9 cellular contexts compared by ENCODE assay signal in the genomic region with DNA sequence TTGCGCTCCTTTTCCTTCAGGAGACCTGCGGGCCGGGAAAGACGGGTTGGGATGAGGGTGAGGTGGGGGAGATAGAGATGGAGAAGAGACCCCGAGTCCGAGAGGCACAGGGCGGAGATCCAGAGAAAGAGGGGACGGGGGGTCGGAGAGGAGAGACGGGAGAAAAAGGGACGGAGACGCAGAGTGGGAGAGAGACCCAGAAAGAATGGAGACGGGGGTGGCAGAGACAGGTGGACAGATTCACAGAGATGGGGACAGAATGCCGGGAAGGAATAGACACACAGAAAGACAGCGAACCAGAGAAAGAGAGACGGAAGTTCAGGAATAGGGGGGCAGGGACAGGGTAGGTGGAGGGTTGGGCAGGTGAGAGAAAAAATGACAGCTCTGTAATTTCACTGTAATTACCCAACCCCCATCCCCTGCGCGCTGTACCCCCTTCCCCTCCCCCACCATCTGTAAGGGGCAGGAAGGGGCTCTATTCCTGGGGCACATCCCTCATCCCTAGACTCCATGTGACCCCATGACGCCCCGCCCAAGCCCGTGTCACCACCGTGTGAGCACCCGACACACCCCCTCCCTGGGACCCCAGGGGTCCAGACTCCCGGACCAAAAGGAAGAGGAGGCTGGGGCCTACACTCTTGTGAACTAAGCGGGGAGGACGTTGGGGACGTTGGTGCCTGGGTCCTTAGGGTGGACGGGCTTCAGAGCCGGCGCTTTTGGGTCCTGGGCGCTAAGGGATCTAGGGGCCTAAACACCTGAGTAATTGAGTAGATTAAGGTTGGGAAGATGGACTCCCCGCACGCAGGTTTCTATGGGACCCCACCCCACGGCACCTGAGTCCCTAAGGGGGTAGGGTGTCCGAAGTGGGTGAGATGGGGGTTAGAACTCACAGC. TPM values are rescaled to one million over a fixed set of nuclear protein-coding genes. Genes with fewer than 3 reads are reported as not detected.
DNase-seq lines count a peak whose midpoint lies in the region; ATAC-seq and TF ChIP-seq lines count a peak whose summit lies in the region.
"Had no signal": no experiment of that assay in that cellular context is flagged by ENCODE, and none has a peak within 500 bp of the region (broad histone marks: within the 10 kb centered on the region; RNA-seq: fewer than 3 reads in every experiment).

No MANE protein-coding gene starts in this region.

- H3K9me3 ChIP-seq in BE2C: no peaks in the 10 kb centered on the region
- no peaks in the 10 kb centered on the region for H3K9me3 ChIP-seq in iPS-18c (ENCODE audit: control insufficient read depth, insufficient read depth, low read length)

- no peak for ATAC-seq in stimulated activated naive B cell treated with anti-CD40 and anti-IgM and Interleukin-4, amounts not matched to agents 10 μg/mL and 1 μg/mL and 100 μg/mL, for 72 hours (replicated peaks)
- no peak for ATAC-seq in HG02981 (IDR thresholded peaks at IDR 0.05; ENCODE audit: unreplicated experiment)

- peak overlapping the region; percentile 65 for H3K4me3 ChIP-seq in BE2C (ENCODE audit: low read depth, low read length)
- H3K4me3 ChIP-seq in iPS-18c (ENCODE audit: insufficient read depth, low read depth, low read length): peak overlapping the region; percentile 85

- DNase-seq in BE2C: no peak
- DNase-seq in HFFc6: no peak
- DNase-seq in activated naive CD4-positive, alpha-beta T cell treated with anti-CD3 and anti-CD28 coated beads, Interleukin-2, amount 10 ng/mL, durations not matched to agents 7 days and 5 days: peak; percentile 64
- DNase-seq in stimulated activated naive B cell treated with anti-CD40 and anti-IgM and Interleukin-4, amounts not matched to agents 10 μg/mL and 1 μg/mL and 100 μg/mL, for 72 hours: no peak
- no peak for DNase-seq in dedifferentiated amniotic fluid mesenchymal stem cell (ENCODE audit: extremely low spot score)
- DNase-seq in kidney glomerular epithelial cell (lab: John Stamatoyannopoulos, UW): no peak

- no peaks in the 10 kb centered on the region for H3K36me3 ChIP-seq in BE2C

- CTCF ChIA-PET in activated naive CD4-positive, alpha-beta T cell treated with anti-CD3 and anti-CD28 coated beads, Interleukin-2, amount 10 ng/mL, durations not matched to agents 7 days and 5 days (lab: Charles Lee): no interaction called here

- no peaks in the 10 kb centered on the region for H3K27me3 ChIP-seq in BE2C

- H3K4me3 Mint-ChIP-seq in HFFc6: peak overlapping the region; percentile 91
- H3K4me3 Mint-ChIP-seq in activated naive CD4-positive, alpha-beta T cell treated with anti-CD3 and anti-CD28 coated beads, Interleukin-2, amount 10 ng/mL, durations not matched to agents 7 days and 5 days: peak overlapping the region; percentile 88
- H3K4me3 Mint-ChIP-seq in stimulated activated naive B cell treated with anti-CD40 and anti-IgM and Interleukin-4, amounts not matched to agents 10 μg/mL and 1 μg/mL and 100 μg/mL, for 72 hours: peak overlapping the region; percentile 88 to 92

- H3K27ac Mint-ChIP-seq in HFFc6: peak overlapping the region; percentile 43; the same call in 1 of the 2 replicates
- peak overlapping the region; percentile 96 for H3K27ac Mint-ChIP-seq in activated naive CD4-positive, alpha-beta T cell treated with anti-CD3 and anti-CD28 coated beads, Interleukin-2, amount 10 ng/mL, durations not matched to agents 7 days and 5 days
- H3K27ac Mint-ChIP-seq in stimulated activated naive B cell treated with anti-CD40 and anti-IgM and Interleukin-4, amounts not matched to agents 10 μg/mL and 1 μg/mL and 100 μg/mL, for 72 hours: peak overlapping the region; percentile 82

- no peak for TF ChIP-seq CTCF in BE2C (IDR thresholded peaks at IDR 0.05; ENCODE audit: low read depth, low read length)
- TF ChIP-seq CTCF in HFFc6 (IDR thresholded peaks at IDR 0.05): no peak

- H3K27me3 Mint-ChIP-seq in HFFc6 (ENCODE audit: insufficient read depth): peaks cover 14% of the 10 kb centered on the region; the same call in 1 of the 2 replicates
- H3K27me3 Mint-ChIP-seq in activated naive CD4-positive, alpha-beta T cell treated with anti-CD3 and anti-CD28 coated beads, Interleukin-2, amount 10 ng/mL, durations not matched to agents 7 days and 5 days: peaks cover 11% of the 10 kb centered on the region
- no peaks in the 10 kb centered on the region for H3K27me3 Mint-ChIP-seq in stimulated activated naive B cell treated with anti-CD40 and anti-IgM and Interleukin-4, amounts not matched to agents 10 μg/mL and 1 μg/mL and 100 μg/mL, for 72 hours

- peaks cover 22% of the 10 kb centered on the region for H3K4me1 ChIP-seq in BE2C

- H3K4me1 Mint-ChIP-seq in HFFc6 (ENCODE audit: low read depth): peaks cover 57% of the 10 kb centered on the region
- H3K4me1 Mint-ChIP-seq in activated naive CD4-positive, alpha-beta T cell treated with anti-CD3 and anti-CD28 coated beads, Interleukin-2, amount 10 ng/mL, durations not matched to agents 7 days and 5 days: peaks cover 56% of the 10 kb centered on the region
- peaks cover 44 to 72% of the 10 kb centered on the region in 2 donors for H3K4me1 Mint-ChIP-seq in stimulated activated naive B cell treated with anti-CD40 and anti-IgM and Interleukin-4, amounts not matched to agents 10 μg/mL and 1 μg/mL and 100 μg/mL, for 72 hours

- no peaks in the 10 kb centered on the region for H3K9me3 Mint-ChIP-seq in HFFc6
- H3K9me3 Mint-ChIP-seq in activated naive CD4-positive, alpha-beta T cell treated with anti-CD3 and anti-CD28 coated beads, Interleukin-2, amount 10 ng/mL, durations not matched to agents 7 days and 5 days: no peaks in the 10 kb centered on the region
- H3K9me3 Mint-ChIP-seq in stimulated activated naive B cell treated with anti-CD40 and anti-IgM and Interleukin-4, amounts not matched to agents 10 μg/mL and 1 μg/mL and 100 μg/mL, for 72 hours: peaks cover 8 to 9% of the 10 kb centered on the region in 2 donors

- no peaks in the 10 kb centered on the region for H3K36me3 Mint-ChIP-seq in HFFc6 (ENCODE audit: low read depth)
- H3K36me3 Mint-ChIP-seq in activated naive CD4-positive, alpha-beta T cell treated with anti-CD3 and anti-CD28 coated beads, Interleukin-2, amount 10 ng/mL, durations not matched to agents 7 days and 5 days: peaks cover 18% of the 10 kb centered on the region
- peaks cover 5 to 14% of the 10 kb centered on the region in 2 donors for H3K36me3 Mint-ChIP-seq in stimulated activated naive B cell treated with anti-CD40 and anti-IgM and Interleukin-4, amounts not matched to agents 10 μg/mL and 1 μg/mL and 100 μg/mL, for 72 hours

RNA-seq across cellular contexts. Expression of gene DBP, which starts 1.0 kb away (rescaled TPM):
- polyA plus RNA-seq in BE2C (2012; ENCODE audit: insufficient read depth, insufficient read length, low read depth): 47.7 TPM
- 1 to 10 TPM; 3.8 to 5.7 (median 4.4) TPM for total RNA-seq in HFFc6 (2021; fragmentation: NEBNext Ultra II Directional; extraction: Animal tissue kit (Norgen Biotek cat#: 25700))

RNA-seq across cellular contexts. Expression of gene CA11, which starts 9.8 kb away (rescaled TPM):
- polyA plus RNA-seq in BE2C (2012; ENCODE audit: insufficient read depth, insufficient read length, low read depth): 31.1 TPM
- 1 to 10 TPM in 4 of 6 experiments, under 1 TPM in 2; 0.53 to 2.5 (median 1.4) TPM for total RNA-seq in HFFc6 (2021; fragmentation: NEBNext Ultra II Directional; extraction: Animal tissue kit (Norgen Biotek cat#: 25700))

RNA-seq across cellular contexts. Expression of gene SPHK2, which starts 16.9 kb away (rescaled TPM):
- polyA plus RNA-seq in BE2C (2012; ENCODE audit: insufficient read depth, insufficient read length, low read depth): 41.5 TPM
- 10 to 100 TPM; 20.1 to 34.0 (median 23.4) TPM for total RNA-seq in HFFc6 (2021; fragmentation: NEBNext Ultra II Directional; extraction: Animal tissue kit (Norgen Biotek cat#: 25700))

RNA-seq across cellular contexts. Expression of gene RPL18, which starts 17.2 kb away (rescaled TPM):
- polyA plus RNA-seq in BE2C (2012; ENCODE audit: insufficient read depth, insufficient read length, low read depth): 1,689 TPM
- total RNA-seq in HFFc6 (2021; fragmentation: NEBNext Ultra II Directional; extraction: Animal tissue kit (Norgen Biotek cat#: 25700)): 1,000 to 10,000 TPM; 1,359 to 1,448 (median 1,407) TPM

RNA-seq across cellular contexts. Expression of gene FAM83E, which starts 21.3 kb away (rescaled TPM):
- polyA plus RNA-seq in BE2C (2012; ENCODE audit: insufficient read depth, insufficient read length, low read depth): 0.48 TPM
- total RNA-seq in HFFc6 (2021; fragmentation: NEBNext Ultra II Directional; extraction: Animal tissue kit (Norgen Biotek cat#: 25700)): under 1 TPM; 0.23 to 0.99 (median 0.54) TPM
- total RNA-seq: HT1080 had no signal

Comparison
In these comparisons a context has a peak if more than half of its experiments do, and no peak if none do; other contexts are left out.
1. H3K27ac Mint-ChIP-seq: peak in every context shown above with its lines; median percentile 96 in activated naive CD4-positive, alpha-beta T cell treated with anti-CD3 and anti-CD28 coated beads, Interleukin-2, amount 10 ng/mL, durations not matched to agents 7 days and 5 days; 82 in stimulated activated naive B cell treated with anti-CD40 and anti-IgM and Interleukin-4, amounts not matched to agents 10 μg/mL and 1 μg/mL and 100 μg/mL, for 72 hours; 43 in HFFc6.